Comparison of ENCODE assay signal across 17 cellular contexts in the genomic region with DNA sequence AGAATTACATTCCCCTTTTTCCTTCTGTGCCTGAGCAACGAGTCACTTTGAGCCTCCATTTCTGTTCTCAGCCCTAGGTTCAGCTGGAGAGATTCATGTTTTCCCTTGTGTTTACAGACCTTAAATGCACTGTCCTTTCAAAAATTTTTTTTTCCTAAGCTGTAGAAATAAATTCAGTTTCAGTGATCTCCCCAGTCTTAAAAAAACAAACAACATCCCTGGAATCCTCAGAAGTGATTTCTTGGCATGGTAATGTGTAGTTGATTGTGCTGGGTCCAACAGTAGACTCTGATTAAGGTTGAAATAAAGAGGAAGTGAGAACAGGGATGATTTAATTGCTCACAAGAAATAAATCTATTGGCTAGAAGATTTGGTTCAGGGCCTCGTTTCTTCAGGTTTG.
DNase-seq lines count a peak whose midpoint lies in the region; ATAC-seq, FAIRE-seq and TF ChIP-seq lines count a peak whose summit lies in the region.
"Had no signal": no experiment of that assay in that cellular context is flagged by ENCODE, and none has a peak within 500 bp of the region (broad histone marks: within the 10 kb centered on the region; RNA-seq: fewer than 3 reads in every experiment).

No MANE protein-coding gene starts in this region.

- H3K9me3 Mint-ChIP-seq in activated T-helper 2 cell treated with anti-CD3 and anti-CD28 coated beads, Interferon-gamma antibody, Interleukin-2, Interleukin-4, amounts not matched to agents 10 μg/mL and 5 μg/mL and 100 μg/mL, durations not matched to agents 14 hours and 24 hours and 36 hours, result no peaks in the 10 kb centered on the region
- H3K9me3 Mint-ChIP-seq: CD14-positive monocyte had no signal

- H3K9ac ChIP-seq in skeletal muscle satellite cell (ENCODE audit: low read depth, low read length), result peak overlapping the region; percentile 2

- intact Hi-C loops in ascending aorta (cut with DNase I), result loop anchor here (2.0 to 5.0 kb wide), 2 partner anchors 36 to 92 kb away; no protein-coding TSS in a partner anchor
- intact Hi-C loops in sigmoid colon (cut with DNase I), result no loop called here
- intact Hi-C loops in activated T-helper 2 cell treated with anti-CD3 and anti-CD28 coated beads, Interferon-gamma antibody, Interleukin-2, Interleukin-4, amounts not matched to agents 10 μg/mL and 5 μg/mL and 100 μg/mL, durations not matched to agents 14 hours and 24 hours and 36 hours (cut with micrococcal nuclease), result no loop called here

- TF ChIP-seq CTCF in ascending aorta (IDR thresholded peaks at IDR 0.05) (no peak), sigmoid colon (IDR thresholded peaks at IDR 0.05) (no peak)

- no peak for TF ChIP-seq EP300 in sigmoid colon (IDR thresholded peaks at IDR 0.05)

- no peak overlapping the region for H3K4me2 ChIP-seq in skeletal muscle satellite cell (ENCODE audit: low read length)

- no peak overlapping the region for H3K27ac Mint-ChIP-seq in activated T-helper 2 cell treated with anti-CD3 and anti-CD28 coated beads, Interferon-gamma antibody, Interleukin-2, Interleukin-4, amounts not matched to agents 10 μg/mL and 5 μg/mL and 100 μg/mL, durations not matched to agents 14 hours and 24 hours and 36 hours
- H3K27ac Mint-ChIP-seq: CD14-positive monocyte had no signal

- ATAC-seq in esophagus mucosa, result no peak
- ATAC-seq: mucosa of descending colon had no signal

- no peaks in the 10 kb centered on the region for H3K4me1 Mint-ChIP-seq in activated T-helper 2 cell treated with anti-CD3 and anti-CD28 coated beads, Interferon-gamma antibody, Interleukin-2, Interleukin-4, amounts not matched to agents 10 μg/mL and 5 μg/mL and 100 μg/mL, durations not matched to agents 14 hours and 24 hours and 36 hours (ENCODE audit: low read depth)
- H3K4me1 Mint-ChIP-seq: CD14-positive monocyte had no signal

- no peaks in the 10 kb centered on the region for H3K36me3 ChIP-seq in ascending aorta
- peaks cover 5% of the 10 kb centered on the region for H3K36me3 ChIP-seq in skeletal muscle satellite cell (ENCODE audit: insufficient read depth, low read length)
- no peaks in the 10 kb centered on the region for H3K36me3 ChIP-seq in sigmoid colon

- no peaks in the 10 kb centered on the region for H3K36me3 Mint-ChIP-seq in activated T-helper 2 cell treated with anti-CD3 and anti-CD28 coated beads, Interferon-gamma antibody, Interleukin-2, Interleukin-4, amounts not matched to agents 10 μg/mL and 5 μg/mL and 100 μg/mL, durations not matched to agents 14 hours and 24 hours and 36 hours (ENCODE audit: low read depth)
- H3K36me3 Mint-ChIP-seq: CD14-positive monocyte had no signal

- H3K4me1 ChIP-seq in ascending aorta (peaks cover 7 to 24% of the 10 kb centered on the region in 2 donors), skeletal muscle satellite cell (ENCODE audit: control insufficient read depth, insufficient read depth, low read length) (peaks cover 16% of the 10 kb centered on the region), sigmoid colon (no peaks in the 10 kb centered on the region)
- H3K4me1 ChIP-seq: testis had no signal

- H3K4me3 Mint-ChIP-seq in activated T-helper 2 cell treated with anti-CD3 and anti-CD28 coated beads, Interferon-gamma antibody, Interleukin-2, Interleukin-4, amounts not matched to agents 10 μg/mL and 5 μg/mL and 100 μg/mL, durations not matched to agents 14 hours and 24 hours and 36 hours (ENCODE audit: low read depth), result no peak overlapping the region
- H3K4me3 Mint-ChIP-seq: CD14-positive monocyte had no signal

- H3K9me3 ChIP-seq in ascending aorta (no peaks in the 10 kb centered on the region), skeletal muscle satellite cell (replicated peaks; ENCODE audit: low read length) (no peaks in the 10 kb centered on the region), sigmoid colon (no peaks in the 10 kb centered on the region)
- H3K9me3 ChIP-seq: mucosa of descending colon, testis had no signal

- H3K4me3 ChIP-seq in ascending aorta (no peak overlapping the region), skeletal muscle satellite cell (ENCODE audit: low read length) (no peak overlapping the region), sigmoid colon (no peak overlapping the region)
- H3K4me3 ChIP-seq: mucosa of descending colon, testis had no signal

- FAIRE-seq in GM12891 (lab: Jason Lieb, UNC), result no peak
- FAIRE-seq: GM19239, islet of Langerhans had no signal

- no peak for TF ChIP-seq POLR2A in GM12891 (IDR thresholded peaks at IDR 0.05; ENCODE audit: low read depth, low read length)
- no peak for TF ChIP-seq POLR2A in sigmoid colon (IDR thresholded peaks at IDR 0.05)

- no peak for DNase-seq in GM12891 (ENCODE audit: insufficient read length, low spot score)
- DNase-seq in ascending aorta (ENCODE audit: low spot score in 2 of 2), result no peak
- DNase-seq in fibroblast of peridontal ligament (ENCODE audit: extremely low read depth), result peak; percentile 38
- no peak for DNase-seq in sigmoid colon
- no peak for DNase-seq in activated T-helper 2 cell treated with anti-CD3 and anti-CD28 coated beads, Interferon-gamma antibody, Interleukin-2, Interleukin-4, amounts not matched to agents 10 μg/mL and 5 μg/mL and 100 μg/mL, durations not matched to agents 14 hours and 24 hours and 36 hours (ENCODE audit: low spot score)
- DNase-seq: activated CD8-positive, alpha-beta memory T cell treated with anti-CD3 and anti-CD28 coated beads for 24 hours; activated effector memory CD4-positive, alpha-beta T cell treated with anti-CD3 and anti-CD28 coated beads, Interleukin-2, amount 50 U/mL, for 16 hours; effector CD4-positive, alpha-beta T cell; mucosa of descending colon; NCI-H1092 treated with DMSO at 0.1 percent for 48 hours; NCI-H2171; testis had no signal

- peaks cover 7% of the 10 kb centered on the region for H3K27me3 Mint-ChIP-seq in activated T-helper 2 cell treated with anti-CD3 and anti-CD28 coated beads, Interferon-gamma antibody, Interleukin-2, Interleukin-4, amounts not matched to agents 10 μg/mL and 5 μg/mL and 100 μg/mL, durations not matched to agents 14 hours and 24 hours and 36 hours (ENCODE audit: low read depth)

- 42 to 58% methylated on average over 2 of the region's 2 CpGs for WGBS in sigmoid colon, 2 donors

- H3K27ac ChIP-seq in ascending aorta (peak overlapping the region; percentile 70 to 77), sigmoid colon (peak overlapping the region in 1 of 4 donors; percentile 4)
- H3K27ac ChIP-seq: testis had no signal

- no peaks in the 10 kb centered on the region for H3K27me3 ChIP-seq in ascending aorta
- no peaks in the 10 kb centered on the region for H3K27me3 ChIP-seq in skeletal muscle satellite cell (ENCODE audit: control insufficient read depth, insufficient read depth, low read length)
- H3K27me3 ChIP-seq in sigmoid colon, result no peaks in the 10 kb centered on the region
- H3K27me3 ChIP-seq: testis had no signal

TF ChIP-seq in GM12891, 5 proteins besides CTCF, POLR2A, EP300 and RAD21:
- no peak for TF ChIP-seq POU2F2 (IDR thresholded peaks at IDR 0.05; ENCODE audit: low read depth, low read length)
- peak; percentile 86 for TF ChIP-seq SPI1 (IDR thresholded peaks at IDR 0.05; ENCODE audit: low read depth, low read length)
- no peak for TF ChIP-seq TAF1 (IDR thresholded peaks at IDR 0.05; ENCODE audit: low read depth, low read length)
